Comparison of ENCODE assay signal across 30 cellular contexts in genomic region chr10:104035107-104035816, GRCh38. TPM values are rescaled to one million over a fixed set of nuclear protein-coding genes. Genes with fewer than 3 reads are reported as not detected.
A peak's percentile ranks its signal among the peaks of the same experiment; 100 is the strongest.
DNase-seq lines count a peak whose midpoint lies in the region; ATAC-seq, FAIRE-seq and TF ChIP-seq lines count a peak whose summit lies in the region.
"Had no signal": no experiment of that assay in that cellular context is flagged by ENCODE, and none has a peak within 500 bp of the region (broad histone marks: within the 10 kb centered on the region; RNA-seq: fewer than 3 reads in every experiment).

No MANE protein-coding gene starts in this region.

- in situ Hi-C loops in HAP-1 (cut with MboI; ENCODE audit: low sequenced_read_pairs) = no loop called here

- ATAC-seq in heart left ventricle (peak in 3 of 4 donors; percentile 9 to 26 (median 11)), RWPE2 (ENCODE audit: low read depth) (no peak), left colon (peak; percentile 9), HG02840 (IDR thresholded peaks at IDR 0.05; ENCODE audit: low FRiP score, unreplicated experiment) (no peak)
- ATAC-seq: activated CD8-positive, alpha-beta memory T cell treated with anti-CD3 and anti-CD28 coated beads, Interleukin-2, amount 10 ng/mL, durations not matched to agents 7 days and 5 days; gastrocnemius medialis had no signal

- H3K4me1 ChIP-seq in heart left ventricle (peaks cover 0 to 11% (median 0%) of the 10 kb centered on the region in 12 donors), left ventricle myocardium inferior (no peaks in the 10 kb centered on the region), RWPE2 (ENCODE audit: insufficient read depth, poor library complexity, severe bottlenecking) (no peaks in the 10 kb centered on the region), HAP-1 (peaks cover 10% of the 10 kb centered on the region)
- H3K4me1 ChIP-seq: gastrocnemius medialis, parathyroid adenoma, SJSA1, testis had no signal

- WGBS in heart left ventricle, 4 donors = 77 to 82% (median 80%) methylated on average over 10 to 14 of the region's 14 CpGs

- H3K9me3 ChIP-seq in heart left ventricle = no peaks in the 10 kb centered on the region
- H3K9me3 ChIP-seq in left ventricle myocardium inferior (replicated peaks) = no peaks in the 10 kb centered on the region
- no peaks in the 10 kb centered on the region for H3K9me3 ChIP-seq in RWPE2 (ENCODE audit: severe bottlenecking)
- no peaks in the 10 kb centered on the region for H3K9me3 ChIP-seq in HAP-1
- H3K9me3 ChIP-seq: gastrocnemius medialis, SJSA1, testis had no signal

- no peak overlapping the region for H3K4me3 ChIP-seq in heart left ventricle
- H3K4me3 ChIP-seq in left ventricle myocardium inferior = no peak overlapping the region
- no peak overlapping the region for H3K4me3 ChIP-seq in RWPE2 (ENCODE audit: severe bottlenecking)
- H3K4me3 ChIP-seq in HAP-1 = no peak overlapping the region
- H3K4me3 ChIP-seq: gastrocnemius medialis, hepatocyte, SJSA1, testis had no signal

- FAIRE-seq in GM19239 (lab: Jason Lieb, UNC) = no peak
- FAIRE-seq: D721Med had no signal

- H3K27ac ChIP-seq in heart left ventricle (no peak overlapping the region), left ventricle myocardium inferior (replicated peaks) (no peak overlapping the region), RWPE2 (ENCODE audit: poor library complexity, severe bottlenecking) (no peak overlapping the region)
- H3K27ac ChIP-seq: brain microvascular endothelial cell, gastrocnemius medialis, hepatocyte, parathyroid adenoma, SJSA1, testis, WERI-Rb-1 had no signal

- H3K27me3 ChIP-seq in heart left ventricle = no peaks in the 10 kb centered on the region
- H3K27me3 ChIP-seq in left ventricle myocardium inferior (ENCODE audit: low read depth) = no peaks in the 10 kb centered on the region
- H3K27me3 ChIP-seq in RWPE2 (ENCODE audit: insufficient read depth, poor library complexity, severe bottlenecking) = no peaks in the 10 kb centered on the region
- no peaks in the 10 kb centered on the region for H3K27me3 ChIP-seq in HAP-1 (ENCODE audit: low read depth)
- H3K27me3 ChIP-seq: brain microvascular endothelial cell, gastrocnemius medialis, hepatocyte, SJSA1, testis had no signal

- H3K36me3 ChIP-seq in heart left ventricle (peaks cover 0 to 26% (median 10%) of the 10 kb centered on the region in 9 donors), left ventricle myocardium inferior (peaks cover 6% of the 10 kb centered on the region), RWPE2 (ENCODE audit: low read depth) (peaks cover 93% of the 10 kb centered on the region), HAP-1 (replicated peaks) (no peaks in the 10 kb centered on the region)
- H3K36me3 ChIP-seq: gastrocnemius medialis, SJSA1 had no signal

- peak in 1 of 5 donors; percentile 20 for DNase-seq in heart left ventricle
- no peak for DNase-seq in left ventricle myocardium inferior
- peak; percentile 47 for DNase-seq in RWPE2 (ENCODE audit: low spot score)
- no peak for DNase-seq in left colon
- DNase-seq in HAP-1 (ENCODE audit: low spot score in 2 of 2) = no peak
- DNase-seq in GM19239 (ENCODE audit: insufficient read length, low spot score) = no peak
- DNase-seq in mesenteric fat pad (ENCODE audit: low spot score) = no peak
- DNase-seq: activated CD4-positive, alpha-beta T cell treated with anti-CD3 and anti-CD28 coated beads for 48 hours; activated CD8-positive, alpha-beta memory T cell treated with anti-CD3 and anti-CD28 coated beads, Interleukin-2, amount 10 ng/mL, durations not matched to agents 7 days and 5 days; activated naive CD4-positive, alpha-beta T cell; brain microvascular endothelial cell; CD4-positive, alpha-beta T cell; gastrocnemius medialis; NCI-H1048; NCI-H1694; NCI-H446 treated with DMSO at 0.1 percent for 48 hours; NCI-H774; retina; stimulated activated naive CD4-positive, alpha-beta T cell; T1000; testis; WERI-Rb-1 had no signal

- intact Hi-C loops in heart left ventricle (cut with DNase I) (loop anchor here in 1 of 10 donors (5.0 kb wide), 1 partner anchor 327 kb away; no protein-coding TSS in a partner anchor), left ventricle myocardium inferior (cut with micrococcal nuclease) (no loop called here), left colon (cut with DNase I, micrococcal nuclease) (no loop called here)

- TF ChIP-seq CTCF in heart left ventricle (IDR thresholded peaks at IDR 0.05) (no peak), left ventricle myocardium inferior (IDR thresholded peaks at IDR 0.05; ENCODE audit: borderline replicate concordance) (no peak), RWPE2 (IDR thresholded peaks at IDR 0.05; ENCODE audit: poor library complexity, severe bottlenecking) (no peak)

- no peak for TF ChIP-seq POLR2A in heart left ventricle (IDR thresholded peaks at IDR 0.05)

RNA-seq across cellular contexts. Expression of gene COL17A1, which starts 50.4 kb away (rescaled TPM):
- 1 to 10 TPM in 2 of 9 donors, under 1 TPM in 2, not detected in 5; 0.28 to 2.2 (median 0.86) TPM for total RNA-seq in heart left ventricle
- polyA plus RNA-seq in heart left ventricle = under 1 TPM in 1 of 2 donors, not detected in 1; 0.37 TPM
- total RNA-seq in left ventricle myocardium inferior = not detected
- total RNA-seq in left colon = 100 to 1,000 TPM; 159 to 328 TPM
- 0.19 TPM for total RNA-seq in mesenteric fat pad
- total RNA-seq: A673; activated CD8-positive, alpha-beta memory T cell treated with anti-CD3 and anti-CD28 coated beads, Interleukin-2, amount 10 ng/mL, durations not matched to agents 7 days and 5 days; CD4-positive, alpha-beta T cell; neural crest cell had no signal
- polyA plus RNA-seq: IgD-negative memory B cell had no signal

Comparison
In these comparisons a context has a peak if more than half of its experiments do, and no peak if none do; other contexts are left out.
1. ATAC-seq: peak in heart left ventricle (3 of 4) and left colon (single experiment); none in RWPE2 (single experiment) and HG02840 (single experiment).
2. RNA of gene COL17A1, which starts 50.4 kb away (total RNA-seq): 159 to 328 TPM in left colon; 0.19 TPM in mesenteric fat pad (single experiment), not detected in left ventricle myocardium inferior (single experiment) and 0.28 to 2.2 TPM in heart left ventricle; every median in the first group is over 10 times any median in the second.